ENCODE assay signal across 8 cellular contexts in the genomic region with DNA sequence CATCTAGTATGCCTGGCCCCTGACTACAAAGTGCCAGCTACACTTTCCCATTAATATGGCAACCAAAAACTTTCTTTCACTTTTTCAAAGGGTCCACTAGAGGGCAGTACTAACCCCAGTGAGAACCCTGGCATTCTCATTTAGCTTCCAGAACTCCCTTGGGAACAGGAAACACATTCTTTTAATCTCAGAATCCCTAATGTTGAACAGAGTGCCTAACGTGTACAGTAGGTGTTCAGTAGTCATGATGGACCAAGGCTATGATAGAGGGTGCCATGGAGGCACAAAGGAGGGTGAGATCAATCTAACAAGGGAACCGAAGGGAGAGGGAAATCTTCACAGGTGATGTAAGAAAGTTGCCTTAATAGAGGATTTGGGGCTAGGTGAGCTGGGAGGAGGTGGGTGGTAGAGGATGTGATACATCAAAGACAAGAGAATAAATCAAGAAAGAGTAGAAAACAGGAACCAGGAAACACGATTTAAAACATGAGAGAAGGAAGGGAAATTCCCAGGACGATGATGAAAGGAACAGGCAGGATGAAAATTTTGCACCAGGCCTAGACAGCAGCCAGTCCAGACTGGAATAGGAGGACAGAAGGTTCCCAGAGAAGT. TPM values are rescaled to one million over a fixed set of nuclear protein-coding genes. Genes with fewer than 3 reads are reported as not detected.
DNase-seq lines count a peak whose midpoint lies in the region; ATAC-seq and TF ChIP-seq lines count a peak whose summit lies in the region.

No MANE protein-coding gene starts in this region.

- no peaks in the 10 kb centered on the region for H3K27me3 ChIP-seq in WERI-Rb-1 (ENCODE audit: insufficient read depth, low read depth, severe bottlenecking)
- H3K27me3 ChIP-seq in psoas muscle (ENCODE audit: insufficient read depth in 3 of 3, low read length in 2 of 3) = no peaks in the 10 kb centered on the region

- ATAC-seq in psoas muscle (peak in 2 of 4 donors; percentile 38 to 57), GM19397 (IDR thresholded peaks at IDR 0.05; ENCODE audit: unreplicated experiment) (no peak)

- intact Hi-C loops in psoas muscle (cut with DNase I) = no loop called here

- H3K36me3 ChIP-seq in WERI-Rb-1 (no peaks in the 10 kb centered on the region; the same call in 1 of the 2 replicates), psoas muscle (ENCODE audit: insufficient read depth in 1 of 2, low read depth in 1 of 2) (no peaks in the 10 kb centered on the region)

- peak; percentile 82 for DNase-seq in AG10803 (ENCODE audit: low read depth)
- peak; percentile 29 to 36 for DNase-seq in NCI-H1930 (lab: John Stamatoyannopoulos, UW)
- no peak for DNase-seq in WERI-Rb-1
- peak; percentile 53 for DNase-seq in foreskin melanocyte
- no peak for DNase-seq in psoas muscle
- DNase-seq in GDM1 (lab: John Stamatoyannopoulos, UW) = no peak

- peak; percentile 80 for TF ChIP-seq CTCF in AG10803 (conservative IDR thresholded peaks at IDR 0.05; ENCODE audit: low read length)
- TF ChIP-seq CTCF in GM12873 (IDR thresholded peaks at IDR 0.05; ENCODE audit: insufficient read depth, low read depth, low read length, missing control alignments) = peak; percentile 62
- peak; percentile 77 for TF ChIP-seq CTCF in WERI-Rb-1 (IDR thresholded peaks at IDR 0.05; ENCODE audit: low read depth, low read length)
- TF ChIP-seq CTCF in psoas muscle (IDR thresholded peaks at IDR 0.05) = peak; percentile 62

- H3K27ac ChIP-seq in WERI-Rb-1 = no peak overlapping the region
- no peak overlapping the region for H3K27ac ChIP-seq in psoas muscle

- H3K4me3 ChIP-seq in AG10803 (ENCODE audit: low read length) (no peak overlapping the region), WERI-Rb-1 (ENCODE audit: low read depth, low read length) (no peak overlapping the region), psoas muscle (no peak overlapping the region)

- WGBS in psoas muscle, 3 donors = 50 to 61% (median 59%) methylated on average over 4 of the region's 4 CpGs

- H3K4me1 ChIP-seq in psoas muscle = no peaks in the 10 kb centered on the region

- H3K9me3 ChIP-seq in WERI-Rb-1 (ENCODE audit: severe bottlenecking) = no peaks in the 10 kb centered on the region
- H3K9me3 ChIP-seq in psoas muscle = no peaks in the 10 kb centered on the region

RNA-seq across cellular contexts. Expression of gene NSL1, which starts 41.5 kb away (rescaled TPM):
- total RNA-seq in psoas muscle = 10 to 100 TPM; 13.2 to 21.2 (median 16.5) TPM
- 10 to 100 TPM; 14.1 to 34.5 (median 24.0) TPM for polyA plus RNA-seq in psoas muscle

RNA-seq across cellular contexts. Expression of gene TATDN3, which starts 41.7 kb away (rescaled TPM):
- 10 to 100 TPM; 21.4 to 25.2 (median 22.8) TPM for total RNA-seq in psoas muscle
- 10 to 100 TPM; 13.5 to 20.9 (median 13.9) TPM for polyA plus RNA-seq in psoas muscle

RNA-seq across cellular contexts. Expression of gene BATF3, which starts 50.4 kb away (rescaled TPM):
- 1 to 10 TPM in 2 of 4 donors, under 1 TPM in 2; 0.60 to 2.9 (median 1.5) TPM for total RNA-seq in psoas muscle
- polyA plus RNA-seq in psoas muscle = 1 to 10 TPM in 1 of 3 donors, under 1 TPM in 2; 0.03 to 1.0 (median 0.53) TPM

Comparison
In these comparisons a context has a peak if more than half of its experiments do, and no peak if none do; other contexts are left out.
1. DNase-seq: peak in AG10803 (single experiment), NCI-H1930 (2 of 2) and foreskin melanocyte (single experiment); none in WERI-Rb-1 (single experiment), psoas muscle (0 of 2) and GDM1 (single experiment).
2. Peak in every context shown above with its lines, with median percentiles within 50 percentile points of each other: CTCF ChIP-seq.